Comparison of ENCODE assay signal across 8 cellular contexts in the genomic region with DNA sequence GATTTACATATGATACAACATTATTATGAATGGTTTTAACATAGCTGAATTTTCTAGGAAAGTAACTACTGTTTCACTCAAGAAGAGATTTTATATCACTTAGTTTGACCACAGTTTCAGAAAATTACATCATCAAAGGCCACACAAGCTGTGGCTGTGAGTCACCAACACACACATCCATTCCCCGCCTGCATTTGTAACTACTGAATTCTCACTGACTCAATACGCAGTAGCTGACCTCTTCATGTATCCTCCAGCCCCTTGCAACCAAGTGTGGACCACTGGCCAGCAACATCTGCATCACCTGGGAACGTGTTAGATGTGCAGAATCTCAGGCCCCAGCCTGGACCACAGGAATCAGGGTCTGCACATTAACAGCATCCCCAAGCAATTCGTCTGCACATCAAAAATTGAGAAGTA.
DNase-seq lines count a peak whose midpoint lies in the region; ATAC-seq lines count a peak whose summit lies in the region.

No MANE protein-coding gene starts in this region.

- H3K27me3 ChIP-seq in GM23248 (replicated peaks; ENCODE audit: insufficient read depth): no peaks in the 10 kb centered on the region

- no peaks in the 10 kb centered on the region for H3K27me3 Mint-ChIP-seq in T-helper 17 cell

- in situ Hi-C loops in GM23248 (cut with MboI): loop anchor here (10.0 to 25.0 kb wide), 2 partner anchors 111 to 192 kb away; no protein-coding TSS in a partner anchor

- H3K4me2 ChIP-seq in GM23248 (ENCODE audit: unreplicated experiment): peak overlapping the region; percentile 39

- H3K4me1 ChIP-seq in GM23248 (ENCODE audit: insufficient read depth): peaks cover 33% of the 10 kb centered on the region

- H3K4me3 ChIP-seq in GM23248: no peak overlapping the region

- DNase-seq in GM23248 (peak; percentile 97), T-helper 17 cell (no peak), fibroblast of gingiva (ENCODE audit: low read depth) (peak; percentile 48), NCI-H82 (lab: John Stamatoyannopoulos, UW) (no peak), NCI-H345 (lab: John Stamatoyannopoulos, UW) (no peak)
- DNase-seq in stimulated activated CD4-positive, alpha-beta T cell treated with anti-CD3 and anti-CD28 coated beads, TNF-alpha, amount 100 ng/mL, for 24 hours (ENCODE audit: low read depth in 3 of 3): peak in 2 of 3 experiments; percentile 5 to 28

- 14 to 29% methylated on average over 4 of the region's 4 CpGs for WGBS in GM23248 (ENCODE audit: low coverage in 1 of 2, low lambda C conversion rate in 2 of 2, missing lambda C conversion rate in 2 of 2), 2 experiments

- no peaks in the 10 kb centered on the region for H3K36me3 ChIP-seq in GM23248 (ENCODE audit: low read depth)

- peak overlapping the region; percentile 61 for H3K27ac Mint-ChIP-seq in T-helper 17 cell

- H2AFZ ChIP-seq in GM23248: no peak overlapping the region

- peak overlapping the region; percentile 46 for H3K27ac ChIP-seq in GM23248

- no peaks in the 10 kb centered on the region for H3K9me2 ChIP-seq in GM23248 (ENCODE audit: insufficient read depth)

- no peaks in the 10 kb centered on the region for H4K20me1 ChIP-seq in GM23248 (ENCODE audit: insufficient read depth)

- ATAC-seq in T-helper 17 cell (peak; percentile 36), GM21381 (IDR thresholded peaks at IDR 0.05; ENCODE audit: unreplicated experiment) (no peak), GM18498 (IDR thresholded peaks at IDR 0.05; ENCODE audit: unreplicated experiment) (no peak)

- H3K79me2 ChIP-seq in GM23248 (ENCODE audit: insufficient read depth): peaks cover 88% of the 10 kb centered on the region

- H3K9me3 ChIP-seq in GM23248 (ENCODE audit: low read depth) (no peaks in the 10 kb centered on the region), T-helper 17 cell (ENCODE audit: control insufficient read depth, low read length, poor library complexity, severe bottlenecking) (no peaks in the 10 kb centered on the region)

- peaks cover 22% of the 10 kb centered on the region for H3F3A ChIP-seq in GM23248 (ENCODE audit: insufficient read depth)

- H3K36me3 Mint-ChIP-seq in T-helper 17 cell (ENCODE audit: low read depth): peaks cover 3% of the 10 kb centered on the region

- H3K4me3 Mint-ChIP-seq in T-helper 17 cell: no peak overlapping the region

- peak overlapping the region; percentile 26; the same call in 1 of the 2 replicates for H3K9ac ChIP-seq in GM23248

- H3K4me1 Mint-ChIP-seq in T-helper 17 cell: peaks cover 40% of the 10 kb centered on the region

Comparison
In these comparisons a context has a peak if more than half of its experiments do, and no peak if none do; other contexts are left out.
1. DNase-seq: peak in GM23248 (single experiment), fibroblast of gingiva (single experiment) and stimulated activated CD4-positive, alpha-beta T cell treated with anti-CD3 and anti-CD28 coated beads, TNF-alpha, amount 100 ng/mL, for 24 hours (2 of 3); none in T-helper 17 cell (0 of 3), NCI-H82 (single experiment) and NCI-H345 (single experiment).